16 cellular contexts compared by ENCODE assay signal in the genomic region with DNA sequence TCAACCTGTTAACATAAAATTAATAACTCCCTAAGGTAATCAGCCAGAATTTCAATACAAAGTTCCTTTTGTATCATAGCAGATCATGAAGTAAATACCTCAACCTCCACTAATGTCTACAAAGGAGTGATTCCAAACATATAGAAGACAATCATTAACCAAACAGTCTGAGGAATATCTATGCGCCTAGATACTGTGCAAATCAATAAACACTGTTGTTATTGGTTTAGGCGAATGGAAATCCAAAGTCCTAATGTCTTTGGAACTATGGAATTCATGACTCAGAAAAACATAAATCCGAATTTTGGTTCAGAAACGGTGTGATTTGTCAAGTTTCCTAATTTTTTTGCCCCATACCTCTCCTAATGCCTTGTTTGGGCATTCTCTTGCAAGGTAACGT.
DNase-seq lines count a peak whose midpoint lies in the region; ATAC-seq, FAIRE-seq and TF ChIP-seq lines count a peak whose summit lies in the region.
"Had no signal": no experiment of that assay in that cellular context is flagged by ENCODE, and none has a peak within 500 bp of the region (broad histone marks: within the 10 kb centered on the region; RNA-seq: fewer than 3 reads in every experiment).

No MANE protein-coding gene starts in this region.

- H3K4me3 ChIP-seq in Caco-2 (ENCODE audit: low read depth, low read length) (no peak overlapping the region), mucosa of descending colon (no peak overlapping the region)

- CTCF ChIA-PET in Caco-2 (lab: Charles Lee) = no interaction called here
- CTCF ChIA-PET in WTC11 (lab: Charles Lee) = interaction anchor here (1.1 kb wide), 1 partner anchor 46 kb away, joined by 3 read pairs; no protein-coding TSS in a partner anchor

- no peaks in the 10 kb centered on the region for H3K9me3 ChIP-seq in Caco-2
- no peaks in the 10 kb centered on the region for H3K9me3 ChIP-seq in mucosa of descending colon

- POLR2A ChIA-PET in Caco-2 (lab: Charles Lee) = no interaction called here
- POLR2A ChIA-PET in WTC11 (lab: Charles Lee) = no interaction called here

- H3K4me3 Mint-ChIP-seq in Caco-2 (ENCODE audit: unreplicated experiment) = no peak overlapping the region
- no peak overlapping the region for H3K4me3 Mint-ChIP-seq in WTC11
- H3K4me3 Mint-ChIP-seq: CD14-positive monocyte; CD8-positive, alpha-beta T cell; HFFc6 had no signal

- no peak for ATAC-seq in WTC11
- ATAC-seq in mucosa of descending colon = peak; percentile 81
- ATAC-seq: CD8-positive, alpha-beta T cell had no signal

- H3K4me1 Mint-ChIP-seq in Caco-2 (ENCODE audit: low read depth, unreplicated experiment) (peaks cover 26% of the 10 kb centered on the region), WTC11 (peaks cover 24% of the 10 kb centered on the region)
- H3K4me1 Mint-ChIP-seq: CD14-positive monocyte had no signal

- H3K4me1 ChIP-seq in Caco-2 (peaks cover 25% of the 10 kb centered on the region), mucosa of descending colon (ENCODE audit: low read depth) (peaks cover 11% of the 10 kb centered on the region)

- H3K27ac Mint-ChIP-seq in Caco-2 (ENCODE audit: unreplicated experiment) (peak overlapping the region; percentile 60), WTC11 (no peak overlapping the region)
- H3K27ac Mint-ChIP-seq: CD14-positive monocyte; CD8-positive, alpha-beta T cell; HFFc6 had no signal

- H3K27me3 ChIP-seq in Caco-2 (replicated peaks; ENCODE audit: control insufficient read depth, insufficient read depth, low read length) = no peaks in the 10 kb centered on the region

- H3K36me3 ChIP-seq in Caco-2 (ENCODE audit: control insufficient read depth, insufficient read depth, low read length) = peaks cover 4% of the 10 kb centered on the region; the same call in 1 of the 2 replicates
- no peaks in the 10 kb centered on the region for H3K36me3 ChIP-seq in mucosa of descending colon (ENCODE audit: low read depth)

- H3K9me3 Mint-ChIP-seq in Caco-2 (ENCODE audit: unreplicated experiment) (no peaks in the 10 kb centered on the region), WTC11 (no peaks in the 10 kb centered on the region)
- H3K9me3 Mint-ChIP-seq: HFFc6 had no signal

- no peak for TF ChIP-seq POLR2A in GM12892 (IDR thresholded peaks at IDR 0.05; ENCODE audit: low read depth, low read length)

- intact Hi-C loops in Caco-2 (cut with micrococcal nuclease; ENCODE audit: unreplicated experiment) (no loop called here), mucosa of descending colon (cut with DNase I, micrococcal nuclease) (no loop called here)

- no peaks in the 10 kb centered on the region for H3K27me3 Mint-ChIP-seq in Caco-2 (ENCODE audit: insufficient read depth, unreplicated experiment)
- H3K27me3 Mint-ChIP-seq in WTC11 (ENCODE audit: low read depth) = no peaks in the 10 kb centered on the region

- H3K36me3 Mint-ChIP-seq in Caco-2 (ENCODE audit: insufficient read depth, unreplicated experiment) = peaks cover 13% of the 10 kb centered on the region
- H3K36me3 Mint-ChIP-seq in WTC11 = peaks cover 6% of the 10 kb centered on the region
- H3K36me3 Mint-ChIP-seq: CD14-positive monocyte; CD8-positive, alpha-beta T cell had no signal

- BruUV-seq in Caco-2 (replicated peaks; lab: Mats Ljungman, UMichigan) = TSS peak; percentile 13

- DNase-seq in Caco-2 (peak in 1 of 2 experiments; percentile 21), HTR-8/SVneo (ENCODE audit: insufficient read length, low spot score) (no peak), WTC11 (ENCODE audit: low spot score) (no peak), mucosa of descending colon (no peak), GM12892 (ENCODE audit: insufficient read length) (no peak), AG20443 (ENCODE audit: low spot score) (no peak), kidney glomerular epithelial cell (lab: John Stamatoyannopoulos, UW) (no peak)
- DNase-seq in activated T-cell treated with anti-CD3 and anti-CD28 coated beads, Interleukin-2, amount 50 U/mL, for 48 hours = no peak
- DNase-seq: CD8-positive, alpha-beta T cell; COR-L47; DND-41; GDM1; HCEC 1CT; HFFc6 had no signal

- FAIRE-seq in HTR-8/SVneo (lab: Jason Lieb, UNC) (peak; percentile 57), GM12892 (lab: Jason Lieb, UNC) (no peak)
- FAIRE-seq: A204.1 had no signal

- no peak for TF ChIP-seq CTCF in Caco-2 (IDR thresholded peaks at IDR 0.05; ENCODE audit: insufficient read depth in 1 of 2, low read depth in 1 of 2, low read length in 1 of 2, severe bottlenecking in 1 of 2, unreplicated experiment in 1 of 2)
- no peak for TF ChIP-seq CTCF in WTC11 (IDR thresholded peaks at IDR 0.05)
- no peak for TF ChIP-seq CTCF in mucosa of descending colon (IDR thresholded peaks at IDR 0.05)

TF ChIP-seq in WTC11, 78 proteins besides CTCF, POLR2A, EP300 and RAD21:
- TF ChIP-seq GABPB1 (CRISPR knock-in tag; IDR thresholded peaks at IDR 0.05) = peak; percentile 32; the same call in 1 of the 2 replicates
- no peak for TF ChIP-seq NR2C2 (CRISPR knock-in tag; IDR thresholded peaks at IDR 0.05)
